ENCODE assay signal across 8 cellular contexts in genomic region chr7:29826904-29827303, GRCh38. TPM values are rescaled to one million over a fixed set of nuclear protein-coding genes. Genes with fewer than 3 reads are reported as not detected.
"Had no signal": no experiment of that assay in that cellular context is flagged by ENCODE, and none has a peak within 500 bp of the region (broad histone marks: within the 10 kb centered on the region; RNA-seq: fewer than 3 reads in every experiment).

No MANE protein-coding gene starts in this region.

- DNase-seq: GDM1, GF-D8 had no signal

- FAIRE-seq: GM12878, GM12891, GM12892, GM18507, GM19239 had no signal

- H3K4me3 ChIP-seq: GM12878 had no signal

RNA-seq across cellular contexts. Expression of gene WIPF3, which starts 20.6 kb away (rescaled TPM):
- total RNA-seq: G401 had no signal
